8 cellular contexts compared by ENCODE assay signal in the genomic region with DNA sequence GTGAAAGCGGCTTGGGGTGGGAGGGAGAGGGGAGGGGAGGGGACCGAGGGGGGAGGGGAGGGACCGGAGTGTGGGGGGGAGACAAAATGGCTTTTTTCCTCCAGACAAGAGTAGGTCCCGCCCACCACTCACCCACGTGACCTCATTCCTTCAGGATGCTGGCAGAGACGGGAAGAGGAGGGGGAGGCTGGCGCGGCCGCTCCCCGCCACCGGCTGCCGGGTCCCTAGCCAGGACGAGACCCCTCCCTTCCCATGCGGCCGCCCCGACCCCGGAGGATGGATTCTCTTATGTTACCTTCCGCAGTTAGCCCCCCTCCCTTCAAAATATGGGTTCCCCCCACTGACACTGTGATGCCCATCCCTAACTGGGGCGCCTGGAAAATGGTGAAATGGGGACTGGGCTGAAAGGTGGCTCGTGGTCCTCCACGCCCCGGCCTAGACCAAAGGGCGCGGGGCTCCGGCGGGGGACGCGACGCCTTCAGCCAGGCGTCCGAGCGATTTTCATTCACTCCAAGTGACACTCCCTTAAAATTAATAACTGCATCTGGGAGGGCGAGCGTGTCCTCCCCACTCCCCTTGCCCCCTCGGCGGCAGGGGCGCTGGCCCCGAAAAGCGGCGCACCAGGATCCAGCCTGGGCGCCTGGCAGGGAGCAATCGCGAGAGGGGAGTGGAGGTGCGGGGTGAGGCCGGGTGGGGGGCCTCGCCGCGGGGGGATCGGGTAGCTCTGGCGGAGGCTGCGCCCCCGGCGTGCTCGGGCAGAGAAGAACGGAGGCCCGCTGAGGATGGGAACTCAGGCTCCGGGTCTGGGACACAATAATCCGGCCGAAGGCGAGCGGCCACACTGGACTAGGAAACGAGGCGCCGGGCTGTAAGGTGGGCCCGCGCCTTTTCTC. TPM values are rescaled to one million over a fixed set of nuclear protein-coding genes. Genes with fewer than 3 reads are reported as not detected.
DNase-seq lines count a peak whose midpoint lies in the region; ATAC-seq, FAIRE-seq and TF ChIP-seq lines count a peak whose summit lies in the region.

A gene (minus strand): TSS at position 8 of the 893 bp plus-strand sequence. CDS start 7,934 bp downstream, outside the sequence.

- peak; percentile 7 to 17; a peak in 4 of 6 replicates for ATAC-seq in A549
- ATAC-seq in activated naive CD8-positive, alpha-beta T cell treated with anti-CD3 and anti-CD28 coated beads, Interleukin-2, amount 50 U/mL, for 24 hours, result no peak

- H3K4me3 ChIP-seq in A549, result peak within 1 kb of the TSS; percentile 96
- peak within 1 kb of the TSS; percentile 86 for H3K4me3 ChIP-seq in GM12864 (ENCODE audit: low read depth, low read length)
- H3K4me3 ChIP-seq in cardiac muscle cell, result peak within 1 kb of the TSS; percentile 97

- DNase-seq in A549 (ENCODE audit: low read depth in 1 of 2, low spot score in 1 of 2), result peak; percentile 89 to 94
- no peak for DNase-seq in GM12864 (ENCODE audit: low read depth)
- DNase-seq in NCI-H2227 (lab: John Stamatoyannopoulos, UW; ENCODE audit: unreplicated experiment), result peak; percentile 96
- no peak for DNase-seq in activated naive CD8-positive, alpha-beta T cell treated with anti-CD3 and anti-CD28 coated beads, Interleukin-2, amount 50 U/mL, for 24 hours
- DNase-seq in cardiac muscle cell (ENCODE audit: low read depth in 1 of 2, low spot score in 1 of 2), result peak; percentile 95
- peak; percentile 50 for DNase-seq in non-pigmented ciliary epithelial cell (ENCODE audit: low read depth)
- DNase-seq in GM19240 (ENCODE audit: insufficient read length, low spot score), result no peak
- DNase-seq in central memory CD4-positive, alpha-beta T cell, result no peak

- peak within 1 kb of the TSS; percentile 97 for H3K4me3 Mint-ChIP-seq in activated naive CD8-positive, alpha-beta T cell treated with anti-CD3 and anti-CD28 coated beads, Interleukin-2, amount 50 U/mL, for 24 hours

- TF ChIP-seq EP300 in A549 (IDR thresholded peaks at IDR 0.05), result no peak

- TF ChIP-seq RAD21 in A549 (conservative IDR thresholded peaks at IDR 0.05 in 1 of 2, IDR thresholded peaks at IDR 0.05 in 1 of 2), result no peak

- TF ChIP-seq CTCF in A549 (IDR thresholded peaks at IDR 0.05) (no peak), GM12864 (IDR thresholded peaks at IDR 0.05; ENCODE audit: low read depth, low read length, missing control alignments) (no peak), cardiac muscle cell (IDR thresholded peaks at IDR 0.05; ENCODE audit: low read depth, low read length) (no peak)

- H3K27ac Mint-ChIP-seq in activated naive CD8-positive, alpha-beta T cell treated with anti-CD3 and anti-CD28 coated beads, Interleukin-2, amount 50 U/mL, for 24 hours, result no peak within 1 kb of the TSS

- CTCF ChIA-PET in A549 (lab: Yijun Ruan, JAX), result interaction anchor here (0.7 to 5.8 kb wide), 5 partner anchors 13 to 72 kb away, joined by 3 to 107 read pairs (median 11); a partner anchor contains a TSS

- under 1% methylated on average over 51 of the region's 66 CpGs for WGBS in A549 (ENCODE audit: missing lambda C conversion rate)

- peak; percentile 88 for TF ChIP-seq POLR2A in A549 (IDR thresholded peaks at IDR 0.05; ENCODE audit: low read length)

- H3K4me1 ChIP-seq in A549 (peaks cover 39% of the 10 kb centered on the region), cardiac muscle cell (ENCODE audit: low read depth) (peaks cover 15% of the 10 kb centered on the region)

- H3K9me3 ChIP-seq in A549, result no peaks in the 10 kb centered on the region
- no peaks in the 10 kb centered on the region for H3K9me3 ChIP-seq in cardiac muscle cell (ENCODE audit: low read depth)

- H3K27me3 ChIP-seq in cardiac muscle cell, result no peaks in the 10 kb centered on the region

- no peak for FAIRE-seq in A549 (lab: Jason Lieb, UNC)

- H3K4me2 ChIP-seq in A549, result peak within 1 kb of the TSS; percentile 82

- POLR2A ChIA-PET in A549 (lab: Yijun Ruan, JAX), result interaction anchor here (0.8 to 2.0 kb wide), 3 partner anchors 18 to 72 kb away, joined by 3 to 8 read pairs (median 5); a partner anchor contains a TSS

- H3K36me3 ChIP-seq in cardiac muscle cell, result no peaks in the 10 kb centered on the region

- H3K36me3 Mint-ChIP-seq in activated naive CD8-positive, alpha-beta T cell treated with anti-CD3 and anti-CD28 coated beads, Interleukin-2, amount 50 U/mL, for 24 hours (ENCODE audit: low read depth), result peaks cover 11% of the 10 kb centered on the region

- H3K27me3 Mint-ChIP-seq in activated naive CD8-positive, alpha-beta T cell treated with anti-CD3 and anti-CD28 coated beads, Interleukin-2, amount 50 U/mL, for 24 hours, result peaks cover 61% of the 10 kb centered on the region

- peaks cover 54% of the 10 kb centered on the region for H3K4me1 Mint-ChIP-seq in activated naive CD8-positive, alpha-beta T cell treated with anti-CD3 and anti-CD28 coated beads, Interleukin-2, amount 50 U/mL, for 24 hours

- no peaks in the 10 kb centered on the region for H3K9me3 Mint-ChIP-seq in activated naive CD8-positive, alpha-beta T cell treated with anti-CD3 and anti-CD28 coated beads, Interleukin-2, amount 50 U/mL, for 24 hours

- H3K27ac ChIP-seq in A549 (peak within 1 kb of the TSS; percentile 90 to 98), cardiac muscle cell (peak within 1 kb of the TSS; percentile 76)

TF ChIP-seq in A549, 52 proteins besides CTCF, POLR2A, EP300 and RAD21 (continues in another document):
- TF ChIP-seq MAFK (IDR thresholded peaks at IDR 0.05; ENCODE audit: partially characterized antibody), result no peak
- TF ChIP-seq NPAS2 (CRISPR knock-in tag; IDR thresholded peaks at IDR 0.05; ENCODE audit: borderline replicate concordance), result no peak
- TF ChIP-seq ZFP36 (IDR thresholded peaks at IDR 0.05; ENCODE audit: borderline replicate concordance, partially characterized antibody), result no peak
- no peak for TF ChIP-seq FOSB (CRISPR knock-in tag; IDR thresholded peaks at IDR 0.05)
- TF ChIP-seq, protein P1, sequence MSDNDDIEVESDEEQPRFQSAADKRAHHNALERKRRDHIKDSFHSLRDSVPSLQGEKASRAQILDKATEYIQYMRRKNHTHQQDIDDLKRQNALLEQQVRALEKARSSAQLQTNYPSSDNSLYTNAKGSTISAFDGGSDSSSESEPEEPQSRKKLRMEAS (IDR thresholded peaks at IDR 0.05), result peak; percentile 45
- no peak for TF ChIP-seq ESRRA (IDR thresholded peaks at IDR 0.05; ENCODE audit: borderline replicate concordance, low read length)
- TF ChIP-seq, protein P2, sequence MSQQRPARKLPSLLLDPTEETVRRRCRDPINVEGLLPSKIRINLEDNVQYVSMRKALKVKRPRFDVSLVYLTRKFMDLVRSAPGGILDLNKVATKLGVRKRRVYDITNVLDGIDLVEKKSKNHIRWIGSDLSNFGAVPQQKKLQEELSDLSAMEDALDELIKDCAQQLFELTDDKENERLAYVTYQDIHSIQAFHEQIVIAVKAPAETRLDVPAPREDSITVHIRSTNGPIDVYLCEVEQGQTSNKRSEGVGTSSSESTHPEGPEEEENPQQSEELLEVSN (IDR thresholded peaks at IDR 0.05; ENCODE audit: borderline replicate concordance, low read depth), result 0 out of 2 replicates have a peak, but pooled peaks have one; percentile 8
- TF ChIP-seq PHF8 (IDR thresholded peaks at IDR 0.05; ENCODE audit: borderline replicate concordance, low read depth), result no peak
- peak; percentile 39; the same call in 1 of the 2 replicates for TF ChIP-seq HOXB5 (CRISPR knock-in tag; IDR thresholded peaks at IDR 0.05)
- TF ChIP-seq HEYL (CRISPR knock-in tag; IDR thresholded peaks at IDR 0.05), result no peak
- no peak for TF ChIP-seq TFCP2L1 (CRISPR knock-in tag; IDR thresholded peaks at IDR 0.05)
- TF ChIP-seq BHLHE40 (IDR thresholded peaks at IDR 0.05; ENCODE audit: low read depth, low read length), result no peak
- TF ChIP-seq, protein P3, sequence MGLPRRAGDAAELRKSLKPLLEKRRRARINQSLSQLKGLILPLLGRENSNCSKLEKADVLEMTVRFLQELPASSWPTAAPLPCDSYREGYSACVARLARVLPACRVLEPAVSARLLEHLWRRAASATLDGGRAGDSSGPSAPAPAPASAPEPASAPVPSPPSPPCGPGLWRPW (IDR thresholded peaks at IDR 0.05), result no peak
- TF ChIP-seq CBX2 (IDR thresholded peaks at IDR 0.05; ENCODE audit: borderline replicate concordance, low read depth), result no peak
- TF ChIP-seq, protein P4, sequence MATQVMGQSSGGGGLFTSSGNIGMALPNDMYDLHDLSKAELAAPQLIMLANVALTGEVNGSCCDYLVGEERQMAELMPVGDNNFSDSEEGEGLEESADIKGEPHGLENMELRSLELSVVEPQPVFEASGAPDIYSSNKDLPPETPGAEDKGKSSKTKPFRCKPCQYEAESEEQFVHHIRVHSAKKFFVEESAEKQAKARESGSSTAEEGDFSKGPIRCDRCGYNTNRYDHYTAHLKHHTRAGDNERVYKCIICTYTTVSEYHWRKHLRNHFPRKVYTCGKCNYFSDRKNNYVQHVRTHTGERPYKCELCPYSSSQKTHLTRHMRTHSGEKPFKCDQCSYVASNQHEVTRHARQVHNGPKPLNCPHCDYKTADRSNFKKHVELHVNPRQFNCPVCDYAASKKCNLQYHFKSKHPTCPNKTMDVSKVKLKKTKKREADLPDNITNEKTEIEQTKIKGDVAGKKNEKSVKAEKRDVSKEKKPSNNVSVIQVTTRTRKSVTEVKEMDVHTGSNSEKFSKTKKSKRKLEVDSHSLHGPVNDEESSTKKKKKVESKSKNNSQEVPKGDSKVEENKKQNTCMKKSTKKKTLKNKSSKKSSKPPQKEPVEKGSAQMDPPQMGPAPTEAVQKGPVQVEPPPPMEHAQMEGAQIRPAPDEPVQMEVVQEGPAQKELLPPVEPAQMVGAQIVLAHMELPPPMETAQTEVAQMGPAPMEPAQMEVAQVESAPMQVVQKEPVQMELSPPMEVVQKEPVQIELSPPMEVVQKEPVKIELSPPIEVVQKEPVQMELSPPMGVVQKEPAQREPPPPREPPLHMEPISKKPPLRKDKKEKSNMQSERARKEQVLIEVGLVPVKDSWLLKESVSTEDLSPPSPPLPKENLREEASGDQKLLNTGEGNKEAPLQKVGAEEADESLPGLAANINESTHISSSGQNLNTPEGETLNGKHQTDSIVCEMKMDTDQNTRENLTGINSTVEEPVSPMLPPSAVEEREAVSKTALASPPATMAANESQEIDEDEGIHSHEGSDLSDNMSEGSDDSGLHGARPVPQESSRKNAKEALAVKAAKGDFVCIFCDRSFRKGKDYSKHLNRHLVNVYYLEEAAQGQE (IDR thresholded peaks at IDR 0.05), result peak; percentile 24; the same call in 1 of the 2 replicates
- no peak for TF ChIP-seq FOXS1 (CRISPR knock-in tag; IDR thresholded peaks at IDR 0.05)
- TF ChIP-seq HOXB13 (CRISPR knock-in tag; IDR thresholded peaks at IDR 0.05; ENCODE audit: low read depth), result no peak
- TF ChIP-seq HDAC2 (IDR thresholded peaks at IDR 0.05), result 0 out of 2 replicates have a peak, but pooled peaks have one; percentile 19

RNA-seq across cellular contexts. Expression of the gene that starts here (rescaled TPM):
- polyA plus RNA-seq in A549 (2011; rRNA removed), result 19.9 and 21.2 TPM in 2 replicates
- polyA plus RNA-seq in A549 (2012; cell fraction: cytosol; rRNA removed), result 44.9 and 56.9 TPM in 2 replicates
- polyA plus RNA-seq in A549 (2012; cell fraction: nucleus; rRNA removed), result 70.5 and 88.3 TPM in 2 replicates
- polyA plus RNA-seq in A549 (2017; fragmentation: RNase III; extraction: RNeasy Plus Mini Kit Qiagen cat#74134 plus additional on column Dnase treatment), result 33.9 to 43.6 TPM (median 42.5 TPM) in 3 replicates
- polyA minus RNA-seq in A549 (2011; rRNA and poly(A)+ RNA removed), result 30.6 and 31.4 TPM in 2 replicates
- 14.4 and 21.7 TPM in 2 replicates for total RNA-seq in cardiac muscle cell
- polyA plus RNA-seq in cardiac muscle cell, result 10.7 and 12.2 TPM in 2 replicates

Comparison
In these comparisons a context has a peak if more than half of its experiments do, and no peak if none do; other contexts are left out.
1. DNase-seq: peak in A549 (2 of 2), NCI-H2227 (single experiment), cardiac muscle cell (2 of 2) and non-pigmented ciliary epithelial cell (single experiment); none in GM12864 (single experiment), activated naive CD8-positive, alpha-beta T cell treated with anti-CD3 and anti-CD28 coated beads, Interleukin-2, amount 50 U/mL, for 24 hours (single experiment), GM19240 (single experiment) and central memory CD4-positive, alpha-beta T cell (single experiment).
2. Peak in every context shown above with its lines, with median percentiles within 50 percentile points of each other: H3K4me3 ChIP-seq.